In genomic region chr17:52648995-52649394, GRCh38 we compare ENCODE assay signal across 27 cellular contexts.
DNase-seq lines count a peak whose midpoint lies in the region; ATAC-seq, FAIRE-seq and TF ChIP-seq lines count a peak whose summit lies in the region.
"Had no signal": no experiment of that assay in that cellular context is flagged by ENCODE, and none has a peak within 500 bp of the region (broad histone marks: within the 10 kb centered on the region; RNA-seq: fewer than 3 reads in every experiment).

No MANE protein-coding gene starts in this region.

- 45 to 60% (median 53%) methylated on average over 3 of the region's 3 CpGs for WGBS in heart left ventricle, 4 donors
- WGBS in psoas muscle, 3 donors, result 14 to 21% (median 18%) methylated on average over 3 of the region's 3 CpGs

- no peak for TF ChIP-seq POLR2A in heart left ventricle (IDR thresholded peaks at IDR 0.05)

- peak; percentile 6 for DNase-seq in NCI-H82 (lab: John Stamatoyannopoulos, UW)
- no peak for DNase-seq in NCI-H82 treated with DMSO at 0.1 percent for 48 hours (lab: John Stamatoyannopoulos, UW; ENCODE audit: unreplicated experiment)
- DNase-seq in NCI-H2081 (lab: John Stamatoyannopoulos, UW), result peak; percentile 45 to 77
- DNase-seq in epithelial cell of esophagus (ENCODE audit: low read depth), result peak; percentile 2
- peak; percentile 17 for DNase-seq in urothelium cell line (ENCODE audit: low spot score)
- DNase-seq in GOT3 (lab: John Stamatoyannopoulos, UW), result no peak
- no peak for DNase-seq in heart left ventricle
- no peak for DNase-seq in psoas muscle
- DNase-seq: activated CD4-positive, alpha-beta memory T cell treated with anti-CD3 and anti-CD28 coated beads for 36 hours; activated CD4-positive, CD25-positive, alpha-beta regulatory T cell treated with anti-CD3 and anti-CD28 coated beads, Interleukin-2, amount 50 U/mL, for 72 hours; activated CD8-positive, alpha-beta memory T cell treated with anti-CD3 and anti-CD28 coated beads, Interleukin-2, amount 50 U/mL, for 4 hours; activated naive CD4-positive, alpha-beta T cell treated with anti-CD3 and anti-CD28 coated beads, Interleukin-2, amount 10 ng/mL, durations not matched to agents 7 days and 5 days; AML-193; CD4-positive, alpha-beta T cell; glutamatergic neuron; MV-4-11; NCI-H187 treated with DMSO at 0.1 percent for 48 hours; NCI-H446 treated with DMSO at 0.1 percent for 48 hours; retina; stimulated activated CD8-positive, alpha-beta memory T cell treated with anti-CD3 and anti-CD28 coated beads, Interleukin-4, amount 100 ng/mL, for 48 hours; stomach; thyroid gland had no signal

- H3K27ac ChIP-seq in heart left ventricle, result no peak overlapping the region
- H3K27ac ChIP-seq in psoas muscle, result no peak overlapping the region
- H3K27ac ChIP-seq: skin epidermis, stomach, thyroid gland had no signal

- H3K4me3 ChIP-seq in epithelial cell of esophagus (ENCODE audit: low read length) (no peak overlapping the region), heart left ventricle (no peak overlapping the region), psoas muscle (no peak overlapping the region)
- H3K4me3 ChIP-seq: skin epidermis, stomach, thyroid gland had no signal

- TF ChIP-seq CTCF in epithelial cell of esophagus (IDR thresholded peaks at IDR 0.05; ENCODE audit: insufficient read depth, low read depth, low read length, missing control alignments) (no peak), heart left ventricle (IDR thresholded peaks at IDR 0.05) (no peak), psoas muscle (IDR thresholded peaks at IDR 0.05) (no peak)

- no peaks in the 10 kb centered on the region for H3K4me1 ChIP-seq in heart left ventricle
- no peaks in the 10 kb centered on the region for H3K4me1 ChIP-seq in psoas muscle
- H3K4me1 ChIP-seq: stomach, thyroid gland had no signal

- no peak for ATAC-seq in heart left ventricle
- no peak for ATAC-seq in psoas muscle
- ATAC-seq: Panc1 had no signal

- no peak for FAIRE-seq in urothelium cell line (lab: Jason Lieb, UNC)
- FAIRE-seq: A204.1, G401.6, TTC549 had no signal

- intact Hi-C loops in heart left ventricle (cut with DNase I), result no loop called here
- intact Hi-C loops in psoas muscle (cut with DNase I), result no loop called here

- H3K27me3 ChIP-seq in heart left ventricle, result peaks cover 0 to 4% (median 0%) of the 10 kb centered on the region in 9 donors
- no peaks in the 10 kb centered on the region for H3K27me3 ChIP-seq in psoas muscle (ENCODE audit: insufficient read depth in 3 of 3, low read length in 2 of 3)
- H3K27me3 ChIP-seq: stomach, thyroid gland had no signal

- H3K36me3 ChIP-seq in heart left ventricle (no peaks in the 10 kb centered on the region), psoas muscle (ENCODE audit: insufficient read depth in 1 of 2, low read depth in 1 of 2) (no peaks in the 10 kb centered on the region)
- H3K36me3 ChIP-seq: stomach, thyroid gland had no signal

- H3K9me3 ChIP-seq in heart left ventricle (peaks cover 0 to 5% (median 0%) of the 10 kb centered on the region in 12 donors), psoas muscle (no peaks in the 10 kb centered on the region)
- H3K9me3 ChIP-seq: stomach, thyroid gland had no signal

Comparison
In these comparisons a context has a peak if more than half of its experiments do, and no peak if none do; other contexts are left out.
1. DNase-seq: peak in NCI-H82 (single experiment), NCI-H2081 (2 of 2), epithelial cell of esophagus (single experiment) and urothelium cell line (single experiment); none in NCI-H82 treated with DMSO at 0.1 percent for 48 hours (single experiment), GOT3 (single experiment), heart left ventricle (0 of 5) and psoas muscle (0 of 2).